ENCODE assay signal across 17 cellular contexts in genomic region chr21:32717851-32718316, GRCh38. TPM values are rescaled to one million over a fixed set of nuclear protein-coding genes. Genes with fewer than 3 reads are reported as not detected.
DNase-seq lines count a peak whose midpoint lies in the region; ATAC-seq and TF ChIP-seq lines count a peak whose summit lies in the region.
"Had no signal": no experiment of that assay in that cellular context is flagged by ENCODE, and none has a peak within 500 bp of the region (broad histone marks: within the 10 kb centered on the region; RNA-seq: fewer than 3 reads in every experiment).

No MANE protein-coding gene starts in this region.

- peak overlapping the region in 1 of 2 donors; percentile 75 for H3K27ac ChIP-seq in left lung
- H3K27ac ChIP-seq in prostate gland, result no peak overlapping the region
- H3K27ac ChIP-seq: coronary artery, PC-9 had no signal

- TF ChIP-seq CTCF in WTC11 (IDR thresholded peaks at IDR 0.05), result no peak
- TF ChIP-seq CTCF in left lung (IDR thresholded peaks at IDR 0.05), result no peak
- no peak for TF ChIP-seq CTCF in prostate gland (IDR thresholded peaks at IDR 0.05)

- ATAC-seq in WTC11, result no peak
- peak; percentile 92 for ATAC-seq in left lung
- no peak for ATAC-seq in stimulated activated naive CD8-positive, alpha-beta T cell treated with anti-CD3 and anti-CD28 coated beads, Interleukin-15, amount 100 ng/mL, for 72 hours
- no peak for ATAC-seq in HG03196 (IDR thresholded peaks at IDR 0.05; ENCODE audit: unreplicated experiment)
- no peak for ATAC-seq in HG02623 (IDR thresholded peaks at IDR 0.05; ENCODE audit: unreplicated experiment)

- intact Hi-C loops in left lung (cut with DNase I), result no loop called here
- intact Hi-C loops in prostate gland (cut with DNase I), result no loop called here

- CTCF ChIA-PET in WTC11 (lab: Charles Lee), result no interaction called here

- H3K27me3 ChIP-seq in left lung, result no peaks in the 10 kb centered on the region
- no peaks in the 10 kb centered on the region for H3K27me3 ChIP-seq in prostate gland (replicated peaks; ENCODE audit: insufficient read depth)

- peak overlapping the region; percentile 5; the same call in 1 of the 2 replicates for H3K27ac Mint-ChIP-seq in WTC11
- no peak overlapping the region for H3K27ac Mint-ChIP-seq in stimulated activated naive CD8-positive, alpha-beta T cell treated with anti-CD3 and anti-CD28 coated beads, Interleukin-15, amount 100 ng/mL, for 72 hours
- H3K27ac Mint-ChIP-seq: activated naive CD8-positive, alpha-beta T cell; memory B cell; T-helper 1 cell treated with Interleukin-12 subunit alpha and Interleukin-12 subunit beta and Interleukin-4 antibody, amounts not matched to agents 30 μg/mL and 1 μg/mL, for 36 hours had no signal

- H3K4me3 ChIP-seq in left lung (no peak overlapping the region), prostate gland (no peak overlapping the region)
- H3K4me3 ChIP-seq: coronary artery, PC-9 had no signal

- POLR2A ChIA-PET in WTC11 (lab: Charles Lee), result no interaction called here

- H3K36me3 ChIP-seq in left lung (peaks cover 0 to 26% of the 10 kb centered on the region in 2 donors), prostate gland (no peaks in the 10 kb centered on the region)

- no peaks in the 10 kb centered on the region for H3K9me3 Mint-ChIP-seq in WTC11
- H3K9me3 Mint-ChIP-seq in stimulated activated naive CD8-positive, alpha-beta T cell treated with anti-CD3 and anti-CD28 coated beads, Interleukin-15, amount 100 ng/mL, for 72 hours, result peaks cover 0 to 5% of the 10 kb centered on the region in 2 donors
- H3K9me3 Mint-ChIP-seq: T-helper 1 cell treated with Interleukin-12 subunit alpha and Interleukin-12 subunit beta and Interleukin-4 antibody, amounts not matched to agents 30 μg/mL and 1 μg/mL, for 36 hours had no signal

- DNase-seq in AML-193 (lab: John Stamatoyannopoulos, UW) (peak; percentile 90 to 92), Kasumi-1 (lab: John Stamatoyannopoulos, UW) (peak; percentile 63 to 70), WTC11 (ENCODE audit: low spot score) (no peak), left lung (no peak), prostate gland (ENCODE audit: low spot score) (no peak)
- no peak for DNase-seq in stimulated activated naive CD8-positive, alpha-beta T cell treated with anti-CD3 and anti-CD28 coated beads, Interleukin-15, amount 100 ng/mL, for 72 hours
- DNase-seq: COR-L47, GOT3, NCI-H1105, NCI-H446, PC-9 had no signal

- no peaks in the 10 kb centered on the region for H3K27me3 Mint-ChIP-seq in WTC11 (ENCODE audit: low read depth)
- H3K27me3 Mint-ChIP-seq in stimulated activated naive CD8-positive, alpha-beta T cell treated with anti-CD3 and anti-CD28 coated beads, Interleukin-15, amount 100 ng/mL, for 72 hours, result no peaks in the 10 kb centered on the region
- H3K27me3 Mint-ChIP-seq: activated naive CD8-positive, alpha-beta T cell had no signal

- 43% methylated on average over 2 of the region's 2 CpGs for WGBS in prostate gland

- H3K9me3 ChIP-seq in left lung, result no peaks in the 10 kb centered on the region
- H3K9me3 ChIP-seq in prostate gland, result no peaks in the 10 kb centered on the region

- H3K4me3 Mint-ChIP-seq in WTC11, result no peak overlapping the region
- H3K4me3 Mint-ChIP-seq in stimulated activated naive CD8-positive, alpha-beta T cell treated with anti-CD3 and anti-CD28 coated beads, Interleukin-15, amount 100 ng/mL, for 72 hours, result no peak overlapping the region
- H3K4me3 Mint-ChIP-seq: activated naive CD8-positive, alpha-beta T cell; memory B cell; T-helper 1 cell treated with Interleukin-12 subunit alpha and Interleukin-12 subunit beta and Interleukin-4 antibody, amounts not matched to agents 30 μg/mL and 1 μg/mL, for 36 hours had no signal

- no peak for TF ChIP-seq POLR2A in prostate gland (IDR thresholded peaks at IDR 0.05)

- no peaks in the 10 kb centered on the region for H3K36me3 Mint-ChIP-seq in WTC11

- no peaks in the 10 kb centered on the region for H3K4me1 Mint-ChIP-seq in WTC11
- H3K4me1 Mint-ChIP-seq in stimulated activated naive CD8-positive, alpha-beta T cell treated with anti-CD3 and anti-CD28 coated beads, Interleukin-15, amount 100 ng/mL, for 72 hours, result peaks cover 24% of the 10 kb centered on the region
- H3K4me1 Mint-ChIP-seq: memory B cell had no signal

- H3K4me1 ChIP-seq in left lung (peaks cover 0 to 21% of the 10 kb centered on the region in 2 donors), prostate gland (replicated peaks) (no peaks in the 10 kb centered on the region)

TF ChIP-seq in WTC11, 78 proteins besides CTCF, POLR2A, EP300 and RAD21:
- TF ChIP-seq PRRX2 (CRISPR knock-in tag; IDR thresholded peaks at IDR 0.05), result no peak
- TF ChIP-seq SMAD3 (CRISPR knock-in tag; IDR thresholded peaks at IDR 0.05; ENCODE audit: borderline replicate concordance), result no peak
- no peak for TF ChIP-seq FOXJ3 (CRISPR knock-in tag; IDR thresholded peaks at IDR 0.05; ENCODE audit: borderline replicate concordance)
- no peak for TF ChIP-seq OVOL2 (CRISPR knock-in tag; IDR thresholded peaks at IDR 0.05; ENCODE audit: borderline replicate concordance)
- no peak for TF ChIP-seq ATF1 (CRISPR knock-in tag; IDR thresholded peaks at IDR 0.05)
- TF ChIP-seq GRHL2 (CRISPR knock-in tag; IDR thresholded peaks at IDR 0.05; ENCODE audit: insufficient replicate concordance, severe bottlenecking), result no peak
- TF ChIP-seq ZNF416 (CRISPR knock-in tag; IDR thresholded peaks at IDR 0.05), result no peak
- TF ChIP-seq ESRRA (CRISPR knock-in tag; IDR thresholded peaks at IDR 0.05; ENCODE audit: borderline replicate concordance), result no peak
- TF ChIP-seq, protein P1, sequence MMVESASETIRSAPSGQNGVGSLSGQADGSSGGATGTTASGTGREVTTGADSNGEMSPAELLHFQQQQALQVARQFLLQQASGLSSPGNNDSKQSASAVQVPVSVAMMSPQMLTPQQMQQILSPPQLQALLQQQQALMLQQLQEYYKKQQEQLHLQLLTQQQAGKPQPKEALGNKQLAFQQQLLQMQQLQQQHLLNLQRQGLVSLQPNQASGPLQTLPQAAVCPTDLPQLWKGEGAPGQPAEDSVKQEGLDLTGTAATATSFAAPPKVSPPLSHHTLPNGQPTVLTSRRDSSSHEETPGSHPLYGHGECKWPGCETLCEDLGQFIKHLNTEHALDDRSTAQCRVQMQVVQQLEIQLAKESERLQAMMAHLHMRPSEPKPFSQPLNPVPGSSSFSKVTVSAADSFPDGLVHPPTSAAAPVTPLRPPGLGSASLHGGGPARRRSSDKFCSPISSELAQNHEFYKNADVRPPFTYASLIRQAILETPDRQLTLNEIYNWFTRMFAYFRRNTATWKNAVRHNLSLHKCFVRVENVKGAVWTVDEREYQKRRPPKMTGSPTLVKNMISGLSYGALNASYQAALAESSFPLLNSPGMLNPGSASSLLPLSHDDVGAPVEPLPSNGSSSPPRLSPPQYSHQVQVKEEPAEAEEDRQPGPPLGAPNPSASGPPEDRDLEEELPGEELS (CRISPR knock-in tag; IDR thresholded peaks at IDR 0.05), result no peak
- TF ChIP-seq, protein P2, sequence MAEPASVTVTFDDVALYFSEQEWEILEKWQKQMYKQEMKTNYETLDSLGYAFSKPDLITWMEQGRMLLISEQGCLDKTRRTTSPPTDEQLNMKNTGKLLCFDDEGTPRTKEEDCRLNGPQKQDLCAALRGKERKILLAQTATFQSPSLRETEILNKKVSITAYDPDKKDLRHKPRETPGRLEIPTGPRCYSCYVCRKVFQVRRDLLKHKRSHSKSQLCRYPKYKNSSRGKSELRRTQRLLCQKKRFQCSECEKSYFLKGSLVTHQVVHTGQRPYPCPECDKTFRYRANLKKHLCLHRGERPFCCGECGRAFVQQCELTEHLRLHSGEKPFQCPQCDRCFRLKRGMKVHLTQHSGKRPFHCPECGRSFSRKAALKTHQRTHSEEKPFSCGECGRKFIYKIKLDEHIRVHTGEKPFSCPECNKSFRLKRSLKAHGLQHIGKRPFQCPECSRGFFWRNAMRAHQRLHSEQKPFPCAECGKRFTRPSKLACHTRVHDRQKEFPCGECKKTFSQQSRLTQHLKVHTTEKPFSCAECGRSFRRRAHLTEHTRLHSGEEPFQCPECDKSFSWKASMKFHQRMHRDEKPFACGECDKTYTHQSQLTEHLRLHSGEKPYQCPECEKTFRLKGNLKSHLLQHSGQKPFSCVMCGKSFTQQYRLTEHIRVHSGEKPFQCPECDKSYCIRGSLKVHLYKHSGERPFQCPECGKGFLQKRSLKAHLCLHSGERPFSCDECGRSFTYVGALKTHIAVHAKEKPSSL (CRISPR knock-in tag; conservative IDR thresholded peaks at IDR 0.05), result no peak
- TF ChIP-seq, protein P3, sequence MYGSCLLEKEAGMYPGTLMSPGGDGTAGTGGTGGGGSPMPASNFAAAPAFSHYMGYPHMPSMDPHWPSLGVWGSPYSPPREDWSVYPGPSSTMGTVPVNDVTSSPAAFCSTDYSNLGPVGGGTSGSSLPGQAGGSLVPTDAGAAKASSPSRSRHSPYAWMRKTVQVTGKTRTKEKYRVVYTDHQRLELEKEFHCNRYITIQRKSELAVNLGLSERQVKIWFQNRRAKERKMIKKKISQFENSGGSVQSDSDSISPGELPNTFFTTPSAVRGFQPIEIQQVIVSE (CRISPR knock-in tag; IDR thresholded peaks at IDR 0.05; ENCODE audit: borderline replicate concordance), result no peak

RNA-seq across cellular contexts. Expression of gene SYNJ1, which starts 9.9 kb away (rescaled TPM):
- total RNA-seq in WTC11 (2021) (4.2 to 6.3 TPM (median 6.1 TPM) in 3 replicates), left lung (10 to 100 TPM; 17.5 to 26.5 TPM), prostate gland (1 to 10 TPM; 7.9 to 9.2 TPM)

RNA-seq across cellular contexts. Expression of gene PAXBP1, which starts 53.7 kb away (rescaled TPM):
- total RNA-seq in WTC11 (2021), result 69.1 to 75.6 TPM (median 72.0 TPM) in 3 replicates
- total RNA-seq in left lung, result 10 to 100 TPM; 22.9 to 27.6 TPM
- total RNA-seq in prostate gland, result 10 to 100 TPM; 27.0 to 35.8 TPM

Comparison
In these comparisons a context has a peak if more than half of its experiments do, and no peak if none do; other contexts are left out.
1. DNase-seq: peak in AML-193 (2 of 2) and Kasumi-1 (2 of 2); none in WTC11 (single experiment), left lung (0 of 2), stimulated activated naive CD8-positive, alpha-beta T cell treated with anti-CD3 and anti-CD28 coated beads, Interleukin-15, amount 100 ng/mL, for 72 hours (0 of 2) and prostate gland (single experiment).